In genomic region chr16:84804326-84804725, GRCh38 we compare ENCODE assay signal across 31 cellular contexts. TPM values are rescaled to one million over a fixed set of nuclear protein-coding genes. Genes with fewer than 3 reads are reported as not detected.
"Had no signal": no experiment of that assay in that cellular context is flagged by ENCODE, and none has a peak within 500 bp of the region (broad histone marks: within the 10 kb centered on the region; RNA-seq: fewer than 3 reads in every experiment).

No MANE protein-coding gene starts in this region.

- H3K9me3 Mint-ChIP-seq: activated CD4-positive, alpha-beta T cell treated with anti-CD3 and anti-CD28 coated beads, Interleukin-2, amount 10 ng/mL, durations not matched to agents 24 days and 14 days; activated naive CD4-positive, alpha-beta T cell treated with anti-CD3 and anti-CD28 coated beads for 36 hours; activated naive CD4-positive, alpha-beta T cell treated with anti-CD3 and anti-CD28 coated beads, Interleukin-2, amount 50 U/mL, for 24 hours; activated naive CD8-positive, alpha-beta T cell treated with anti-CD3 and anti-CD28 coated beads for 36 hours; activated naive CD8-positive, alpha-beta T cell treated with anti-CD3 and anti-CD28 coated beads, Interleukin-2, amount 50 U/mL, for 24 hours; activated T-helper 1 cell treated with anti-CD3 and anti-CD28 coated beads, Interleukin-12 subunit alpha, Interleukin-12 subunit beta, Interleukin-2, Interleukin-4 antibody, amounts not matched to agents 30 ng/mL and 10 ng/mL and 1 ng/mL, durations not matched to agents 14 hours and 24 hours and 36 hours; activated T-helper 2 cell treated with anti-CD3 and anti-CD28 coated beads, Interferon-gamma antibody, Interleukin-2, Interleukin-4, amounts not matched to agents 10 μg/mL and 5 μg/mL and 100 μg/mL, durations not matched to agents 14 hours and 24 hours and 36 hours had no signal

- H3K4me3 ChIP-seq: adrenal gland, body of pancreas, colonic mucosa, esophagus squamous epithelium, gastroesophageal sphincter had no signal

- H3K27me3 Mint-ChIP-seq: activated CD4-positive, alpha-beta T cell treated with anti-CD3 and anti-CD28 coated beads, Interleukin-2, amount 10 ng/mL, durations not matched to agents 24 days and 14 days; activated CD8-positive, alpha-beta memory T cell treated with anti-CD3 and anti-CD28 coated beads, Interleukin-2, amount 10 ng/mL, durations not matched to agents 7 days and 5 days; activated naive CD4-positive, alpha-beta T cell treated with anti-CD3 and anti-CD28 coated beads, Interleukin-2, amount 50 U/mL, for 24 hours; activated naive CD8-positive, alpha-beta T cell treated with anti-CD3 and anti-CD28 coated beads for 36 hours; T-helper 17 cell had no signal

- H3K27ac ChIP-seq: adrenal gland, body of pancreas, colonic mucosa, epithelial cell of prostate, esophagus squamous epithelium, gastroesophageal sphincter had no signal

- H3K36me3 ChIP-seq: adrenal gland, colonic mucosa, esophagus squamous epithelium, gastroesophageal sphincter had no signal

- H3K4me1 Mint-ChIP-seq: activated CD4-positive, alpha-beta T cell treated with anti-CD3 and anti-CD28 coated beads for 36 hours; activated naive CD4-positive, alpha-beta T cell treated with anti-CD3 and anti-CD28 coated beads, Interleukin-2, amount 50 U/mL, for 24 hours; activated naive CD8-positive, alpha-beta T cell treated with anti-CD3 and anti-CD28 coated beads for 36 hours had no signal

- H3K36me3 Mint-ChIP-seq: activated CD4-positive, alpha-beta memory T cell treated with anti-CD3 and anti-CD28 coated beads for 36 hours; activated CD8-positive, alpha-beta memory T cell treated with anti-CD3 and anti-CD28 coated beads, Interleukin-2, amount 10 ng/mL, durations not matched to agents 7 days and 5 days; activated naive CD4-positive, alpha-beta T cell treated with anti-CD3 and anti-CD28 coated beads, Interleukin-2, amount 50 U/mL, for 24 hours had no signal

- DNase-seq: activated CD4-positive, alpha-beta memory T cell treated with anti-CD3 and anti-CD28 coated beads for 36 hours; activated CD4-positive, alpha-beta T cell treated with anti-CD3 and anti-CD28 coated beads for 36 hours; activated CD4-positive, alpha-beta T cell treated with anti-CD3 and anti-CD28 coated beads, Interleukin-2, amount 10 ng/mL, durations not matched to agents 24 days and 14 days; activated CD4-positive, CD25-positive, alpha-beta regulatory T cell; activated CD4-positive, CD25-positive, alpha-beta regulatory T cell treated with anti-CD3 and anti-CD28 coated beads, Interleukin-2, amount 50 U/mL, for 72 hours; activated CD8-positive, alpha-beta memory T cell treated with anti-CD3 and anti-CD28 coated beads, Interleukin-2, amount 10 ng/mL, durations not matched to agents 7 days and 5 days; activated CD8-positive, alpha-beta memory T cell treated with anti-CD3 and anti-CD28 coated beads, Interleukin-2, amount 50 U/mL, for 4 hours; activated CD8-positive, alpha-beta T cell treated with anti-CD3 and anti-CD28 coated beads, Interleukin-2, amount 10 ng/mL, durations not matched to agents 7 days and 5 days; activated effector memory CD4-positive, alpha-beta T cell treated with anti-CD3 and anti-CD28 coated beads, Interleukin-2, amount 50 U/mL, for 16 hours; activated naive CD4-positive, alpha-beta T cell treated with anti-CD3 and anti-CD28 coated beads for 36 hours; activated naive CD8-positive, alpha-beta T cell treated with anti-CD3 and anti-CD28 coated beads for 36 hours; activated naive CD8-positive, alpha-beta T cell treated with anti-CD3 and anti-CD28 coated beads, Interleukin-2, amount 50 U/mL, for 24 hours; activated T-cell treated with anti-CD3 and anti-CD28 coated beads, Interleukin-2, amount 50 U/mL, for 1 hour; activated T-cell treated with anti-CD3 and anti-CD28 coated beads, Interleukin-2, amount 50 U/mL, for 48 hours; adrenal gland; amygdala; body of pancreas; caudate nucleus; colonic mucosa; effector CD8-positive, alpha-beta T cell; esophagus squamous epithelium; foreskin melanocyte; T-helper 1 cell; T-helper 17 cell; T1000 had no signal

- H3K27me3 ChIP-seq: adrenal gland, body of pancreas, colonic mucosa, esophagus squamous epithelium, gastroesophageal sphincter had no signal

- H3K4me3 Mint-ChIP-seq: activated CD4-positive, alpha-beta memory T cell treated with anti-CD3 and anti-CD28 coated beads for 36 hours; activated CD4-positive, alpha-beta T cell treated with anti-CD3 and anti-CD28 coated beads for 36 hours; activated CD4-positive, alpha-beta T cell treated with anti-CD3 and anti-CD28 coated beads, Interleukin-2, amount 10 ng/mL, durations not matched to agents 24 days and 14 days; activated CD8-positive, alpha-beta memory T cell treated with anti-CD3 and anti-CD28 coated beads, Interleukin-2, amount 10 ng/mL, durations not matched to agents 7 days and 5 days; activated CD8-positive, alpha-beta T cell treated with anti-CD3 and anti-CD28 coated beads, Interleukin-2, amount 10 ng/mL, durations not matched to agents 7 days and 5 days; activated naive CD4-positive, alpha-beta T cell treated with anti-CD3 and anti-CD28 coated beads for 36 hours; activated naive CD4-positive, alpha-beta T cell treated with anti-CD3 and anti-CD28 coated beads, Interleukin-2, amount 50 U/mL, for 24 hours; activated naive CD8-positive, alpha-beta T cell treated with anti-CD3 and anti-CD28 coated beads for 36 hours; activated naive CD8-positive, alpha-beta T cell treated with anti-CD3 and anti-CD28 coated beads, Interleukin-2, amount 50 U/mL, for 24 hours; activated T-helper 1 cell treated with anti-CD3 and anti-CD28 coated beads, Interleukin-12 subunit alpha, Interleukin-12 subunit beta, Interleukin-2, Interleukin-4 antibody, amounts not matched to agents 30 ng/mL and 10 ng/mL and 1 ng/mL, durations not matched to agents 14 hours and 24 hours and 36 hours; T-helper 17 cell; T-helper 2 cell treated with Interferon-gamma antibody and Interleukin-4, amounts not matched to agents 5 μg/mL and 100 μg/mL, for 36 hours had no signal

- H3K4me1 ChIP-seq: adrenal gland, body of pancreas, colonic mucosa had no signal

- H3K27ac Mint-ChIP-seq: activated CD4-positive, alpha-beta memory T cell treated with anti-CD3 and anti-CD28 coated beads for 36 hours; activated CD4-positive, alpha-beta T cell treated with anti-CD3 and anti-CD28 coated beads for 36 hours; activated CD4-positive, alpha-beta T cell treated with anti-CD3 and anti-CD28 coated beads, Interleukin-2, amount 10 ng/mL, durations not matched to agents 24 days and 14 days; activated CD8-positive, alpha-beta memory T cell treated with anti-CD3 and anti-CD28 coated beads, Interleukin-2, amount 10 ng/mL, durations not matched to agents 7 days and 5 days; activated CD8-positive, alpha-beta T cell treated with anti-CD3 and anti-CD28 coated beads, Interleukin-2, amount 10 ng/mL, durations not matched to agents 7 days and 5 days; activated naive CD4-positive, alpha-beta T cell treated with anti-CD3 and anti-CD28 coated beads for 36 hours; activated naive CD4-positive, alpha-beta T cell treated with anti-CD3 and anti-CD28 coated beads, Interleukin-2, amount 50 U/mL, for 24 hours; activated naive CD8-positive, alpha-beta T cell treated with anti-CD3 and anti-CD28 coated beads for 36 hours; activated naive CD8-positive, alpha-beta T cell treated with anti-CD3 and anti-CD28 coated beads, Interleukin-2, amount 50 U/mL, for 24 hours; activated T-helper 1 cell treated with anti-CD3 and anti-CD28 coated beads, Interleukin-12 subunit alpha, Interleukin-12 subunit beta, Interleukin-2, Interleukin-4 antibody, amounts not matched to agents 30 ng/mL and 10 ng/mL and 1 ng/mL, durations not matched to agents 14 hours and 24 hours and 36 hours; activated T-helper 2 cell treated with anti-CD3 and anti-CD28 coated beads, Interferon-gamma antibody, Interleukin-2, Interleukin-4, amounts not matched to agents 10 μg/mL and 5 μg/mL and 100 μg/mL, durations not matched to agents 14 hours and 24 hours and 36 hours; T-helper 17 cell; T-helper 2 cell treated with Interferon-gamma antibody and Interleukin-4, amounts not matched to agents 5 μg/mL and 100 μg/mL, for 36 hours had no signal

- H3K9me3 ChIP-seq: adrenal gland, body of pancreas, colonic mucosa, esophagus squamous epithelium, gastroesophageal sphincter had no signal

- ATAC-seq: activated CD4-positive, alpha-beta T cell treated with anti-CD3 and anti-CD28 coated beads for 36 hours; activated CD8-positive, alpha-beta memory T cell treated with anti-CD3 and anti-CD28 coated beads, Interleukin-2, amount 10 ng/mL, durations not matched to agents 7 days and 5 days; activated CD8-positive, alpha-beta T cell treated with anti-CD3 and anti-CD28 coated beads, Interleukin-2, amount 10 ng/mL, durations not matched to agents 7 days and 5 days; activated naive CD8-positive, alpha-beta T cell treated with anti-CD3 and anti-CD28 coated beads, Interleukin-2, amount 50 U/mL, for 24 hours; body of pancreas; gastroesophageal sphincter; T-helper 17 cell had no signal

RNA-seq across cellular contexts. Expression of gene CRISPLD2, which starts 15.5 kb away (rescaled TPM):
- total RNA-seq: activated CD8-positive, alpha-beta memory T cell treated with anti-CD3 and anti-CD28 coated beads, Interleukin-2, amount 10 ng/mL, durations not matched to agents 7 days and 5 days; activated CD8-positive, alpha-beta T cell treated with anti-CD3 and anti-CD28 coated beads, Interleukin-2, amount 10 ng/mL, durations not matched to agents 7 days and 5 days; activated naive CD8-positive, alpha-beta T cell treated with anti-CD3 and anti-CD28 coated beads for 36 hours; activated T-helper 1 cell treated with anti-CD3 and anti-CD28 coated beads, Interleukin-12 subunit alpha, Interleukin-12 subunit beta, Interleukin-2, Interleukin-4 antibody, amounts not matched to agents 30 ng/mL and 10 ng/mL and 1 ng/mL, durations not matched to agents 14 hours and 24 hours and 36 hours had no signal
